28 cellular contexts compared by ENCODE assay signal in the genomic region with DNA sequence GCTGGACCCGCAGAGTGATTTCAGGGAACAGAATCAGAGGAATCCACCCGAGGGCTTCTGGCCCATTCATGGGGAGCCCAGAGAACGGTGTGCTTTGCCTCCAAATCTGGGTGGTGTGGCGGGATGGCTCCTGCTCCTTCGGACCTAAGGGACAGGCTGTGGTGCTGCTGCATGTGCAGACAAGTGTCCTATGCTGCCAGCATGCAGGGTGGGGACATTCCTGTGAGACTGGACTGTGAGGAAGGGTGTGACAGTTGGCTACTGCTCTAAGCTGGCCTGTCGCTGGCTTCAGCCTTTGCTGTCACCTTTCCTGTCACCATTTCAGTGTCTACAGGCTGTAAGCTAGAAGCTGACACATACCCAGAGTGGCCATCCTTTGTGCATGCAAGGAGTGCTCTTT. TPM values are rescaled to one million over a fixed set of nuclear protein-coding genes. Genes with fewer than 3 reads are reported as not detected.
"Had no signal": no experiment of that assay in that cellular context is flagged by ENCODE, and none has a peak within 500 bp of the region (broad histone marks: within the 10 kb centered on the region; RNA-seq: fewer than 3 reads in every experiment).

No MANE protein-coding gene starts in this region.

- H3K27me3 ChIP-seq: gastrocnemius medialis had no signal

- H3K36me3 ChIP-seq: gastrocnemius medialis, lower lobe of right lung, thoracic aorta had no signal

- H3K27ac ChIP-seq: coronary artery, dorsolateral prefrontal cortex, gastrocnemius medialis, lower lobe of right lung, parathyroid adenoma, psoas muscle, thoracic aorta, VCaP had no signal

- ATAC-seq: gastrocnemius medialis, lower lobe of right lung, psoas muscle had no signal

- DNase-seq: activated CD4-positive, alpha-beta T cell treated with anti-CD3 and anti-CD28 coated beads for 4 hours; activated CD4-positive, alpha-beta T cell treated with anti-CD3 and anti-CD28 coated beads, Interleukin-2, amount 50 U/mL, for 4 hours; activated gamma-delta T cell treated with Interleukin-2 at 50 U/mL for 16 hours; activated naive CD4-positive, alpha-beta T cell treated with anti-CD3 and anti-CD28 coated beads, Interleukin-2, amount 50 U/mL, for 16 hours; dorsolateral prefrontal cortex; effector memory CD4-positive, alpha-beta T cell; gastrocnemius medialis; glutamatergic neuron; hippocampal formation; lower lobe of right lung; mesenchymal stem cell; nephron progenitor cell; psoas muscle; SK-N-SH; stimulated activated CD4-positive, alpha-beta T cell treated with anti-CD3 and anti-CD28 coated beads, Interleukin-12 subunit alpha, Interleukin-12 subunit beta, amount 100 ng/mL, for 4 hours; stimulated activated CD4-positive, alpha-beta T cell treated with anti-CD3 and anti-CD28 coated beads, Interleukin-4, amount 100 ng/mL, for 1 hour; SW 1271; T-helper 9 cell had no signal

- H3K4me1 ChIP-seq: parathyroid adenoma, psoas muscle had no signal

- H3K27ac Mint-ChIP-seq: nephron progenitor cell; stimulated activated naive CD8-positive, alpha-beta T cell treated with anti-CD3 and anti-CD28 coated beads, Interleukin-15, Interleukin-2, amounts not matched to agents 100 ng/mL and 50 ng/mL, for 24 hours; T-helper 1 cell treated with Interleukin-12 subunit alpha and Interleukin-12 subunit beta and Interleukin-4 antibody, amounts not matched to agents 30 μg/mL and 1 μg/mL, for 36 hours had no signal

- FAIRE-seq: bronchial epithelial cell, kidney, TTC549 had no signal

- H3K4me3 ChIP-seq: coronary artery, dorsolateral prefrontal cortex, gastrocnemius medialis, lower lobe of right lung, psoas muscle, thoracic aorta had no signal

- H3K9me3 ChIP-seq: gastrocnemius medialis, lower lobe of right lung, psoas muscle, SK-N-SH, thoracic aorta had no signal

- H3K4me3 Mint-ChIP-seq: nephron progenitor cell; stimulated activated naive CD8-positive, alpha-beta T cell treated with anti-CD3 and anti-CD28 coated beads, Interleukin-15, Interleukin-2, amounts not matched to agents 100 ng/mL and 50 ng/mL, for 24 hours; T-helper 1 cell treated with Interleukin-12 subunit alpha and Interleukin-12 subunit beta and Interleukin-4 antibody, amounts not matched to agents 30 μg/mL and 1 μg/mL, for 36 hours had no signal

- H3K9me3 Mint-ChIP-seq: nephron progenitor cell; stimulated activated naive CD8-positive, alpha-beta T cell treated with anti-CD3 and anti-CD28 coated beads, Interleukin-15, Interleukin-2, amounts not matched to agents 100 ng/mL and 50 ng/mL, for 24 hours; T-helper 1 cell treated with Interleukin-12 subunit alpha and Interleukin-12 subunit beta and Interleukin-4 antibody, amounts not matched to agents 30 μg/mL and 1 μg/mL, for 36 hours had no signal

RNA-seq across cellular contexts. Expression of gene INHA, which starts 52.5 kb away (rescaled TPM):
- total RNA-seq: lower lobe of right lung, skeletal muscle tissue had no signal
